In genomic region chr6:411402-412145, GRCh38 we compare ENCODE assay signal across 17 cellular contexts. TPM values are rescaled to one million over a fixed set of nuclear protein-coding genes. Genes with fewer than 3 reads are reported as not detected.
DNase-seq lines count a peak whose midpoint lies in the region; ATAC-seq lines count a peak whose summit lies in the region.
"Had no signal": no experiment of that assay in that cellular context is flagged by ENCODE, and none has a peak within 500 bp of the region (broad histone marks: within the 10 kb centered on the region; RNA-seq: fewer than 3 reads in every experiment).

No MANE protein-coding gene starts in this region.

- H3K36me3 Mint-ChIP-seq in activated T-cell treated with anti-CD3 and anti-CD28 coated beads, Interleukin-2, amount 50 U/mL, for 72 hours (ENCODE audit: insufficient read depth in 2 of 2) = peaks cover 33 to 62% of the 10 kb centered on the region in 2 donors
- peaks cover 53 to 56% of the 10 kb centered on the region in 2 donors for H3K36me3 Mint-ChIP-seq in naive B cell

- in situ Hi-C loops in KBM-7 (cut with MboI; ENCODE audit: low pct_unique_long_range_greater_than_20kb, low sequenced_read_pairs) = no loop called here

- ATAC-seq in activated T-cell treated with anti-CD3 and anti-CD28 coated beads, Interleukin-2, amount 50 U/mL, for 72 hours (replicated peaks in 1 of 2) = peak in 1 of 2 donors; percentile 7
- no peak for ATAC-seq in naive B cell (ENCODE audit: low read depth in 2 of 2)
- ATAC-seq: left lobe of liver had no signal

- peak overlapping the region; percentile 66 for H3K27ac Mint-ChIP-seq in activated T-cell treated with anti-CD3 and anti-CD28 coated beads, Interleukin-2, amount 50 U/mL, for 72 hours
- peak overlapping the region in 4 of 6 donors; percentile 41 to 79 (median 57) for H3K27ac Mint-ChIP-seq in naive B cell

- H3K9me3 Mint-ChIP-seq in activated T-cell treated with anti-CD3 and anti-CD28 coated beads, Interleukin-2, amount 50 U/mL, for 72 hours = peaks cover 7 to 10% of the 10 kb centered on the region in 2 donors
- H3K9me3 Mint-ChIP-seq in naive B cell = peaks cover 5 to 43% (median 27%) of the 10 kb centered on the region in 7 donors

- no peak overlapping the region for H3K27ac ChIP-seq in substantia nigra (ENCODE audit: low read depth, low read length, poor library complexity, severe bottlenecking)
- H3K27ac ChIP-seq: esophagus muscularis mucosa had no signal

- H3K4me1 Mint-ChIP-seq in activated T-cell treated with anti-CD3 and anti-CD28 coated beads, Interleukin-2, amount 50 U/mL, for 72 hours (ENCODE audit: low read depth) = peaks cover 62% of the 10 kb centered on the region
- peaks cover 20 to 36% (median 28%) of the 10 kb centered on the region in 3 donors for H3K4me1 Mint-ChIP-seq in naive B cell

- peak; percentile 59 for DNase-seq in activated CD8-positive, alpha-beta memory T cell treated with anti-CD3 and anti-CD28 coated beads for 24 hours
- no peak for DNase-seq in activated CD8-positive, alpha-beta memory T cell treated with anti-CD3 and anti-CD28 coated beads, Interleukin-2, amount 50 U/mL, for 4 hours
- DNase-seq in KBM-7 (peak; percentile 19), naive B cell (no peak), middle frontal gyrus (ENCODE audit: extremely low spot score, low spot score) (no peak), substantia nigra (lab: John Stamatoyannopoulos, UW) (no peak), NCI-H1436 (lab: John Stamatoyannopoulos, UW) (no peak)
- DNase-seq in activated T-cell treated with anti-CD3 and anti-CD28 coated beads, Interleukin-2, amount 50 U/mL, for 72 hours = no peak
- DNase-seq: activated CD4-positive, CD25-positive, alpha-beta regulatory T cell treated with anti-CD3 and anti-CD28 coated beads, Interleukin-2, amount 50 U/mL, for 72 hours; hypothalamus; IMR-90; NCI-H1417 treated with DMSO at 0.1 percent for 48 hours; OCI-M1; stimulated activated CD4-positive, alpha-beta T cell treated with anti-CD3 and anti-CD28 coated beads, Interleukin-1b, Interleukin-23, amount 100 ng/mL, for 48 hours had no signal

- H3K4me3 Mint-ChIP-seq in activated T-cell treated with anti-CD3 and anti-CD28 coated beads, Interleukin-2, amount 50 U/mL, for 72 hours = peak overlapping the region; percentile 4 to 27
- H3K4me3 Mint-ChIP-seq in naive B cell = no peak overlapping the region
- H3K4me3 Mint-ChIP-seq: neural crest cell had no signal

- no peaks in the 10 kb centered on the region for H3K27me3 Mint-ChIP-seq in activated T-cell treated with anti-CD3 and anti-CD28 coated beads, Interleukin-2, amount 50 U/mL, for 72 hours (ENCODE audit: low read depth)
- no peaks in the 10 kb centered on the region for H3K27me3 Mint-ChIP-seq in naive B cell

RNA-seq across cellular contexts. Expression of gene IRF4, which starts 20.0 kb away (rescaled TPM):
- 100 to 1,000 TPM; 554 to 602 TPM for total RNA-seq in activated T-cell treated with anti-CD3 and anti-CD28 coated beads, Interleukin-2, amount 50 U/mL, for 72 hours
- polyA plus RNA-seq in naive B cell (ENCODE audit: low read depth in 6 of 6) = 10 to 100 TPM; 20.8 to 45.7 (median 34.9) TPM
- total RNA-seq: IMR-90 had no signal
- polyA plus RNA-seq: IMR-90 had no signal

Comparison
In these comparisons a context has a peak if more than half of its experiments do, and no peak if none do; other contexts are left out.
1. DNase-seq: peak in activated CD8-positive, alpha-beta memory T cell treated with anti-CD3 and anti-CD28 coated beads for 24 hours (single experiment) and KBM-7 (single experiment); none in activated CD8-positive, alpha-beta memory T cell treated with anti-CD3 and anti-CD28 coated beads, Interleukin-2, amount 50 U/mL, for 4 hours (single experiment), activated T-cell treated with anti-CD3 and anti-CD28 coated beads, Interleukin-2, amount 50 U/mL, for 72 hours (0 of 2), naive B cell (single experiment), middle frontal gyrus (single experiment), substantia nigra (0 of 49) and NCI-H1436 (single experiment).
2. H3K4me3 Mint-ChIP-seq: peak in activated T-cell treated with anti-CD3 and anti-CD28 coated beads, Interleukin-2, amount 50 U/mL, for 72 hours (2 of 2); none in naive B cell (0 of 8).